ENCODE assay signal across 8 cellular contexts in the genomic region with DNA sequence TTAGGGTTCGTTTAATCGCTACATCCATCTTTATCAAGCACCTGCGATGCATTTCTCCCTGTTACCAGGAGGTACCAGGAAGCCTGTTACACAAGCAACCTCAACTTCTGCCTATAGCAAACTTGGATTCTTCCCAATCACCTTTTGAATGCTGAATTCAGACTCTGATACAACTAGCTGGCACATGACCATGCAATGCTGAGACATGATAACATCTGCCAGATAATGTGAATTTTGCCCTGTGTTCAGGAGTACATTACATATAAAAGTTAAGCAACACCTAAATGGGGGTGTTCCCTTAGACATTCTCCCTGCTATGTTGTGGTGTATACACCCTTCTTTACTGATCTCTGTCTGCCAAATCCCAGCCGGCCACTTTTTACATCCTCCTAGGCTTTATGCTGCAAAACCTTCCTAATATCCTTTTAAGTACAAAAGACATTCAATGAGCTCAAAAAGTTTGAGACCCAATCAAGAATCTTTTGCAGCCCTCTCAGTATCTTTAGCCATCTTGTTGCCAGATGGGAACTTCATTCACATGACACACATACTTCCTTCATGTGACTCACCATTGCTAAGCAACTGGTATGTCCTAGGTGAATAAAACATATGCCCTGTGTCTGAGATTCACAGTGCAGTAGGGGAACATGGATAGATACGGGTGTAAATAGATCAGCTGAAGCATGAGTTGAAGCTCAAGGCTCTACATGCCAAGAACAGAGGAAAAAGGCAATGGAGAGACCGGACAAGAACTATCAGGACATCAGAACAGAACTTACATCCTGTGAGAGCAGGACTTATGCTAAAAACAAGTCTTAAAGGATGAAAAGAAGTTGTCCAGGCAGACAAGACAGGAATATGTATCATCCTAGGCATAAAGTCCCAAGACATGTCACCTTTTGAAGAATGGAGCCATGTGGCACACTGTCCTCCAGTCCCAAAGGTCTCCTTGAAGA.
DNase-seq lines count a peak whose midpoint lies in the region; ATAC-seq and TF ChIP-seq lines count a peak whose summit lies in the region.

No MANE protein-coding gene starts in this region.

- H3K4me2 ChIP-seq in mesenchymal stem cell (ENCODE audit: low read length, poor library complexity, severe bottlenecking), result no peak overlapping the region

- TF ChIP-seq CTCF in coronary artery (IDR thresholded peaks at IDR 0.05), result no peak

- peak overlapping the region; percentile 0 for H3K4me3 ChIP-seq in coronary artery
- H3K4me3 ChIP-seq in mesenchymal stem cell (ENCODE audit: insufficient read depth in 1 of 2, low read depth in 1 of 2, low read length in 2 of 2), result peak overlapping the region in 1 of 2 experiments; percentile 48

- no peak overlapping the region for H2AK5ac ChIP-seq in mesenchymal stem cell (ENCODE audit: low read length, severe bottlenecking)

- no peak overlapping the region for H2AFZ ChIP-seq in mesenchymal stem cell (ENCODE audit: low read depth, low read length)

- H3K27ac ChIP-seq in coronary artery (peak overlapping the region; percentile 81 to 90), mesenchymal stem cell (ENCODE audit: low read length, poor library complexity, severe bottlenecking) (no peak overlapping the region)

- DNase-seq in Right ventricle myocardium inferior (ENCODE audit: missing footprints) (no peak), cardiac septum (ENCODE audit: low spot score) (no peak), coronary artery (ENCODE audit: low spot score) (no peak), mesenchymal stem cell (peak; percentile 88), NCI-H2196 (lab: John Stamatoyannopoulos, UW; ENCODE audit: unreplicated experiment) (no peak), head of caudate nucleus (no peak)

- peaks cover 13% of the 10 kb centered on the region for H3K79me1 ChIP-seq in mesenchymal stem cell (replicated peaks; ENCODE audit: low read length, poor library complexity, severe bottlenecking)

- ATAC-seq in Right ventricle myocardium inferior, result peak; percentile 30
- no peak for ATAC-seq in GM21381 (IDR thresholded peaks at IDR 0.05; ENCODE audit: unreplicated experiment)
- no peak for ATAC-seq in HG02623 (IDR thresholded peaks at IDR 0.05; ENCODE audit: unreplicated experiment)

- no peak overlapping the region for H2BK120ac ChIP-seq in mesenchymal stem cell (ENCODE audit: low read depth, low read length)

- H3K4me1 ChIP-seq in mesenchymal stem cell (ENCODE audit: control insufficient read depth, insufficient read depth, low read depth, low read length), result peaks cover 1% of the 10 kb centered on the region

- no peak overlapping the region for H3K23ac ChIP-seq in mesenchymal stem cell (ENCODE audit: low read length in 2 of 2)

- no peaks in the 10 kb centered on the region for H3K27me3 ChIP-seq in mesenchymal stem cell (ENCODE audit: control insufficient read depth in 1 of 2, insufficient read depth in 1 of 2, low read length in 2 of 2)

- H3K36me3 ChIP-seq in mesenchymal stem cell (ENCODE audit: control insufficient read depth in 1 of 2, insufficient read depth in 2 of 2, low read depth in 1 of 2, low read length in 2 of 2), result no peaks in the 10 kb centered on the region

- H3K4ac ChIP-seq in mesenchymal stem cell (ENCODE audit: low read depth in 1 of 2, low read length in 2 of 2), result no peak overlapping the region

- no peak overlapping the region for H2BK5ac ChIP-seq in mesenchymal stem cell (ENCODE audit: low read depth, low read length, poor library complexity, severe bottlenecking)

- H4K91ac ChIP-seq in mesenchymal stem cell (ENCODE audit: low read length), result no peak overlapping the region

- H2BK12ac ChIP-seq in mesenchymal stem cell (ENCODE audit: low read length in 2 of 2), result peak overlapping the region in 1 of 2 experiments; percentile 38

- H4K8ac ChIP-seq in mesenchymal stem cell (ENCODE audit: low read length), result no peak overlapping the region

- H2BK15ac ChIP-seq in mesenchymal stem cell (ENCODE audit: low read depth, poor library complexity, severe bottlenecking), result no peak overlapping the region

- WGBS in mesenchymal stem cell, result 84% methylated on average over 6 of the region's 6 CpGs

- no peaks in the 10 kb centered on the region for H3K9me3 ChIP-seq in mesenchymal stem cell (ENCODE audit: control insufficient read depth, low read length)

- H3K14ac ChIP-seq in mesenchymal stem cell (ENCODE audit: low read length in 2 of 2), result no peak overlapping the region

- intact Hi-C loops in Right ventricle myocardium inferior (cut with DNase I) (loop anchor here (1.0 to 5.0 kb wide), 2 partner anchors 60 to 104 kb away; no protein-coding TSS in a partner anchor), cardiac septum (cut with DNase I) (loop anchor here (1.0 to 5.0 kb wide), 4 partner anchors 60 to 179 kb away; a partner anchor contains a TSS), head of caudate nucleus (cut with DNase I) (loop anchor here (2.0 kb wide), 1 partner anchor 60 kb away; no protein-coding TSS in a partner anchor)

- peak overlapping the region; percentile 84 for H3K9ac ChIP-seq in mesenchymal stem cell (ENCODE audit: low read length)

- peak overlapping the region in 1 of 2 experiments; percentile 25 for H3K18ac ChIP-seq in mesenchymal stem cell (ENCODE audit: low read depth in 1 of 2, low read length in 2 of 2)
